ENCODE assay signal across 1 cellular context in the genomic region with DNA sequence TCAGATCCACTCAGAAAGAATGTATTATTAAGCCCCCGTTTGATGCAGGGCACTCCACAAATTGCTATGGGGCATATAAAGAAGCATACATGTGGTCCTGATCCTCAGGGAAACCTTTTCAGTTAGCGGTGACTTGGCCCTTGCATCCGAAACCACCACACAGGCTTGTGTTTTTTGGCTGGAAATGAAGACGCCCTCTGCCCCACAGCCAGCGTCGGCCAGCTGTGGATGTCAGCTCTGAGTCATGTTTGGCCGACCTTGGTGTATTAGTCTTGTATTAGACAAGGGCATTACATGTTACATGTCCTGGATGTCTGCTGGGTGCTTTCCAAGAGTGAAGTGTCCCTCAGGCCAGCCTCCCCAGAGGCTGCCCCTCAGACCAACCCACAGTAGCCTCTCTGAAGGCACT.
TF ChIP-seq lines count a peak whose summit lies in the region.

No MANE protein-coding gene starts in this region.

TF ChIP-seq in endothelial cell of umbilical vein, 7 proteins besides CTCF, POLR2A, EP300 and RAD21:
- TF ChIP-seq GATA2 (IDR thresholded peaks at IDR 0.05; ENCODE audit: insufficient read depth, insufficient read length, low read depth, low read length) (peak; percentile 56), MYC (IDR thresholded peaks at IDR 0.05; ENCODE audit: low read depth, low read length) (no peak), POLR2AphosphoS5 (IDR thresholded peaks at IDR 0.05; ENCODE audit: insufficient read depth, low read depth, low read length) (peak; percentile 95), EZH2 (IDR thresholded peaks at IDR 0.05; ENCODE audit: borderline replicate concordance, low read depth, low read length, severe bottlenecking) (no peak), FOS (IDR thresholded peaks at IDR 0.05; ENCODE audit: borderline replicate concordance, insufficient read depth, low read length) (peak; percentile 95), JUN (IDR thresholded peaks at IDR 0.05; ENCODE audit: borderline replicate concordance, insufficient read depth, insufficient read length, low read depth) (peak; percentile 84)
- TF ChIP-seq, protein P1, sequence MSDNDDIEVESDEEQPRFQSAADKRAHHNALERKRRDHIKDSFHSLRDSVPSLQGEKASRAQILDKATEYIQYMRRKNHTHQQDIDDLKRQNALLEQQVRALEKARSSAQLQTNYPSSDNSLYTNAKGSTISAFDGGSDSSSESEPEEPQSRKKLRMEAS (IDR thresholded peaks at IDR 0.05; ENCODE audit: insufficient read depth, insufficient read length) = no peak
